Comparison of ENCODE assay signal across 2 cellular contexts in genomic region chr12:68480526-68480925, GRCh38.
TF ChIP-seq lines count a peak whose summit lies in the region.

No MANE protein-coding gene starts in this region.

TF ChIP-seq in SK-N-SH, 30 proteins besides CTCF, POLR2A, EP300 and RAD21 (continued from another document):
- no peak for TF ChIP-seq SIN3A (IDR thresholded peaks at IDR 0.05; ENCODE audit: borderline replicate concordance, low read depth, low read length)

TF ChIP-seq in SK-N-SH treated with all-trans-retinoic acid at 6 μM for 48 hours, 23 proteins besides CTCF, POLR2A, EP300 and RAD21 (continued from another document):
- TF ChIP-seq, protein P1, sequence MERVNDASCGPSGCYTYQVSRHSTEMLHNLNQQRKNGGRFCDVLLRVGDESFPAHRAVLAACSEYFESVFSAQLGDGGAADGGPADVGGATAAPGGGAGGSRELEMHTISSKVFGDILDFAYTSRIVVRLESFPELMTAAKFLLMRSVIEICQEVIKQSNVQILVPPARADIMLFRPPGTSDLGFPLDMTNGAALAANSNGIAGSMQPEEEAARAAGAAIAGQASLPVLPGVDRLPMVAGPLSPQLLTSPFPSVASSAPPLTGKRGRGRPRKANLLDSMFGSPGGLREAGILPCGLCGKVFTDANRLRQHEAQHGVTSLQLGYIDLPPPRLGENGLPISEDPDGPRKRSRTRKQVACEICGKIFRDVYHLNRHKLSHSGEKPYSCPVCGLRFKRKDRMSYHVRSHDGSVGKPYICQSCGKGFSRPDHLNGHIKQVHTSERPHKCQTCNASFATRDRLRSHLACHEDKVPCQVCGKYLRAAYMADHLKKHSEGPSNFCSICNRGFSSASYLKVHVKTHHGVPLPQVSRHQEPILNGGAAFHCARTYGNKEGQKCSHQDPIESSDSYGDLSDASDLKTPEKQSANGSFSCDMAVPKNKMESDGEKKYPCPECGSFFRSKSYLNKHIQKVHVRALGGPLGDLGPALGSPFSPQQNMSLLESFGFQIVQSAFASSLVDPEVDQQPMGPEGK (CRISPR knock-in tag; IDR thresholded peaks at IDR 0.05; ENCODE audit: borderline replicate concordance) = no peak
